8 cellular contexts compared by ENCODE assay signal in the genomic region with DNA sequence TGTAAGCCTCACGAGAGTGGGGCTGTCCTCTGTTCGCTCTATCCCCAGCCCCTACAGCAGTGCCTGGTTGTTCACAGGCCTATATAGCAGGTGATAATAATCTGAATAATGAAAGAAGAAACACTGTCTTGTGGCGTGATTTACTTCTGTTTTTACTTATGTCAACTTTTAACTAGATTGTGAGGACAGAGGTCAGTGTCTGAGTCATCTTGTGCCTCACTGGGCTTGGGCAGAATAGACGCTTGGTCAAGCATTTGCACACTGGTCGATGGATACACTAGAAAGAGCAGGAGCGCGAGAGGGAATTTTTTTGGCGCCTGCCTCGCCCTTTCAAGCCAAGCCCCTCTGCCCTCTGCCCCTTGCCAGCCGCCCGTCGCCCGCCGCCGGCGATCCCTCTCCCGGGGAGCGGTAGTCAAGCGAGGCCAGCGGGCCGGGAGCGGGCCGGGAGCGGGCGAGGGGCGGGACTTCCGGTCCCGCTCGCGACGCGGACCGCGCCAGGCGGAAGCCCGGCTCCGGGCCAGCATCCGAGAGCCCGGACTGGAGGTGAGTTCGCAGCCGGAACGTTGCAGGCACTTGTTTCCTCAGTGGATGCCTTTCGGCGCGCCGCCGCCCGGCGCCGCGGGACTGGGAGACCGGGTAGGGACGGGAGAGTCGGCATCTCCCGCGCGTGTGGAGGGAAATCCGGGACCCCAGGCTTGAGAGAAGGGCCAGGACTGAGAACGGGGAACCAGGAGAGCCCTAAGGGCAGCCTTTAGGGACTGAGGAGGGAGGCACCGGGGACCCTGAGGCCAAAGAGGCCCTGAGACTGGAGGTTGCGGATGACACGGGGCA. TPM values are rescaled to one million over a fixed set of nuclear protein-coding genes. Genes with fewer than 3 reads are reported as not detected.
DNase-seq lines count a peak whose midpoint lies in the region; ATAC-seq, FAIRE-seq and TF ChIP-seq lines count a peak whose summit lies in the region.

A gene with protein sequence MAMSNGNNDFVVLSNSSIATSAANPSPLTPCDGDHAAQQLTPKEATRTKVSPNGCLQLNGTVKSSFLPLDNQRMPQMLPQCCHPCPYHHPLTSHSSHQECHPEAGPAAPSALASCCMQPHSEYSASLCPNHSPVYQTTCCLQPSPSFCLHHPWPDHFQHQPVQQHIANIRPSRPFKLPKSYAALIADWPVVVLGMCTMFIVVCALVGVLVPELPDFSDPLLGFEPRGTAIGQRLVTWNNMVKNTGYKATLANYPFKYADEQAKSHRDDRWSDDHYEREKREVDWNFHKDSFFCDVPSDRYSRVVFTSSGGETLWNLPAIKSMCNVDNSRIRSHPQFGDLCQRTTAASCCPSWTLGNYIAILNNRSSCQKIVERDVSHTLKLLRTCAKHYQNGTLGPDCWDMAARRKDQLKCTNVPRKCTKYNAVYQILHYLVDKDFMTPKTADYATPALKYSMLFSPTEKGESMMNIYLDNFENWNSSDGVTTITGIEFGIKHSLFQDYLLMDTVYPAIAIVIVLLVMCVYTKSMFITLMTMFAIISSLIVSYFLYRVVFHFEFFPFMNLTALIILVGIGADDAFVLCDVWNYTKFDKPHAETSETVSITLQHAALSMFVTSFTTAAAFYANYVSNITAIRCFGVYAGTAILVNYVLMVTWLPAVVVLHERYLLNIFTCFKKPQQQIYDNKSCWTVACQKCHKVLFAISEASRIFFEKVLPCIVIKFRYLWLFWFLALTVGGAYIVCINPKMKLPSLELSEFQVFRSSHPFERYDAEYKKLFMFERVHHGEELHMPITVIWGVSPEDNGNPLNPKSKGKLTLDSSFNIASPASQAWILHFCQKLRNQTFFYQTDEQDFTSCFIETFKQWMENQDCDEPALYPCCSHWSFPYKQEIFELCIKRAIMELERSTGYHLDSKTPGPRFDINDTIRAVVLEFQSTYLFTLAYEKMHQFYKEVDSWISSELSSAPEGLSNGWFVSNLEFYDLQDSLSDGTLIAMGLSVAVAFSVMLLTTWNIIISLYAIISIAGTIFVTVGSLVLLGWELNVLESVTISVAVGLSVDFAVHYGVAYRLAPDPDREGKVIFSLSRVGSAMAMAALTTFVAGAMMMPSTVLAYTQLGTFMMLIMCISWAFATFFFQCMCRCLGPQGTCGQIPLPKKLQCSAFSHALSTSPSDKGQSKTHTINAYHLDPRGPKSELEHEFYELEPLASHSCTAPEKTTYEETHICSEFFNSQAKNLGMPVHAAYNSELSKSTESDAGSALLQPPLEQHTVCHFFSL (N-terminal part only) (plus strand): TSS at position 504 of the 831 bp plus-strand sequence. CDS start 127,785 bp downstream, outside the sequence.

- H3K9ac ChIP-seq in Loucy (ENCODE audit: low read depth, low read length, poor library complexity, severe bottlenecking) (peak within 1 kb of the TSS; percentile 80), SK-N-MC (ENCODE audit: insufficient read length) (peak within 1 kb of the TSS; percentile 72)

- peak within 1 kb of the TSS; percentile 95 for H3K27ac Mint-ChIP-seq in activated naive CD8-positive, alpha-beta T cell treated with anti-CD3 and anti-CD28 coated beads for 36 hours
- peak within 1 kb of the TSS; percentile 87 for H3K27ac Mint-ChIP-seq in osteocyte (ENCODE audit: unreplicated experiment)

- peaks cover 5% of the 10 kb centered on the region for H3K9me3 Mint-ChIP-seq in activated naive CD8-positive, alpha-beta T cell treated with anti-CD3 and anti-CD28 coated beads for 36 hours
- no peaks in the 10 kb centered on the region for H3K9me3 Mint-ChIP-seq in osteocyte (ENCODE audit: unreplicated experiment)

- H3K27ac ChIP-seq in SK-N-MC (no peak within 1 kb of the TSS), thymus (ENCODE audit: low read depth) (peak within 1 kb of the TSS; percentile 95)

- peaks cover 9% of the 10 kb centered on the region for H3K36me3 Mint-ChIP-seq in activated naive CD8-positive, alpha-beta T cell treated with anti-CD3 and anti-CD28 coated beads for 36 hours
- no peaks in the 10 kb centered on the region for H3K36me3 Mint-ChIP-seq in osteocyte (ENCODE audit: unreplicated experiment)

- H3K4me3 Mint-ChIP-seq in activated naive CD8-positive, alpha-beta T cell treated with anti-CD3 and anti-CD28 coated beads for 36 hours, result peak within 1 kb of the TSS; percentile 95
- H3K4me3 Mint-ChIP-seq in osteocyte (ENCODE audit: unreplicated experiment), result peak within 1 kb of the TSS; percentile 92

- DNase-seq in GDM1 (lab: John Stamatoyannopoulos, UW), result peak; percentile 50
- peak; percentile 84 for DNase-seq in H54 (ENCODE audit: insufficient read length, low spot score)
- no peak for DNase-seq in SK-N-MC (ENCODE audit: low read depth, low spot score)
- peak; percentile 80 for DNase-seq in activated naive CD8-positive, alpha-beta T cell treated with anti-CD3 and anti-CD28 coated beads for 36 hours
- DNase-seq in Right ventricle myocardium inferior (ENCODE audit: missing footprints), result peak; percentile 91
- peak; percentile 89 for DNase-seq in osteocyte (ENCODE audit: extremely low spot score, unreplicated experiment)

- H2AFZ ChIP-seq in Loucy (ENCODE audit: low read length), result peak within 1 kb of the TSS; percentile 95

- H3K27me3 ChIP-seq in Loucy (ENCODE audit: insufficient read depth, low read length, poor library complexity, severe bottlenecking) (peaks cover 37% of the 10 kb centered on the region), thymus (ENCODE audit: control insufficient read depth, insufficient read depth) (no peaks in the 10 kb centered on the region)

- H3F3A ChIP-seq in Loucy (ENCODE audit: low read depth), result no peaks in the 10 kb centered on the region

- H3K4me2 ChIP-seq in Loucy (ENCODE audit: low read depth, low read length, poor library complexity, severe bottlenecking), result peak within 1 kb of the TSS; percentile 85

- H3K4me3 ChIP-seq in Loucy (ENCODE audit: low read length, poor library complexity, severe bottlenecking) (peak within 1 kb of the TSS; percentile 91), SK-N-MC (peak within 1 kb of the TSS; percentile 82), thymus (ENCODE audit: low read length) (peak within 1 kb of the TSS; percentile 97)

- no peaks in the 10 kb centered on the region for H3K9me2 ChIP-seq in Loucy (replicated peaks; ENCODE audit: low read depth, low read length)

- H3K9me3 ChIP-seq in Loucy (ENCODE audit: insufficient read depth, low read depth, low read length) (no peaks in the 10 kb centered on the region), SK-N-MC (ENCODE audit: low read depth, low read length) (no peaks in the 10 kb centered on the region), thymus (ENCODE audit: control insufficient read depth) (no peaks in the 10 kb centered on the region)

- H4K20me1 ChIP-seq in Loucy (ENCODE audit: insufficient read depth, low read length, poor library complexity, severe bottlenecking), result no peaks in the 10 kb centered on the region

- H3K4me1 ChIP-seq in Loucy (ENCODE audit: insufficient read depth, low read length, poor library complexity, severe bottlenecking), result peaks cover 24% of the 10 kb centered on the region
- peaks cover 3% of the 10 kb centered on the region for H3K4me1 ChIP-seq in thymus (ENCODE audit: control insufficient read depth, insufficient read depth, low read length)

- WGBS in thymus, result 4% methylated on average over 62 of the region's 62 CpGs

- peak; percentile 97 for ATAC-seq in Right ventricle myocardium inferior

- TF ChIP-seq CTCF in Loucy (conservative IDR thresholded peaks at IDR 0.05; ENCODE audit: low read length) (no peak), osteocyte (IDR thresholded peaks at IDR 0.05) (no peak)

- peak; percentile 68; the same call in 1 of the 2 replicates for TF ChIP-seq POLR2A in H54 (IDR thresholded peaks at IDR 0.05; ENCODE audit: low read depth, low read length)

- no peak for FAIRE-seq in H54 (lab: Jason Lieb, UNC)

- H3K36me3 ChIP-seq in Loucy (ENCODE audit: insufficient read depth, low read length) (no peaks in the 10 kb centered on the region), SK-N-MC (ENCODE audit: insufficient read depth, low read length) (no peaks in the 10 kb centered on the region), thymus (ENCODE audit: control insufficient read depth, insufficient read depth) (no peaks in the 10 kb centered on the region)

- H3K27me3 Mint-ChIP-seq in activated naive CD8-positive, alpha-beta T cell treated with anti-CD3 and anti-CD28 coated beads for 36 hours, result no peaks in the 10 kb centered on the region
- no peaks in the 10 kb centered on the region for H3K27me3 Mint-ChIP-seq in osteocyte (ENCODE audit: unreplicated experiment)

- intact Hi-C loops in Right ventricle myocardium inferior (cut with DNase I), result loop anchor here (5.0 to 10.0 kb wide), 2 partner anchors 110 to 263 kb away; no protein-coding TSS in a partner anchor

- peaks cover 27% of the 10 kb centered on the region for H3K4me1 Mint-ChIP-seq in activated naive CD8-positive, alpha-beta T cell treated with anti-CD3 and anti-CD28 coated beads for 36 hours
- peaks cover 32% of the 10 kb centered on the region for H3K4me1 Mint-ChIP-seq in osteocyte (ENCODE audit: unreplicated experiment)

- H3K79me2 ChIP-seq in Loucy (ENCODE audit: insufficient read depth, low read length), result peaks cover 34% of the 10 kb centered on the region

RNA-seq across cellular contexts. Expression of the gene that starts here (rescaled TPM):
- total RNA-seq in activated naive CD8-positive, alpha-beta T cell treated with anti-CD3 and anti-CD28 coated beads for 36 hours, result 1 to 10 TPM; 1.6 to 1.9 TPM
- total RNA-seq in Right ventricle myocardium inferior (7.2 TPM), osteocyte (4.1 and 4.9 TPM in 2 replicates)
- polyA plus RNA-seq in thymus, result 2.2 TPM
